In genomic region chr11:65497141-65498041, GRCh38 we compare ENCODE assay signal across 8 cellular contexts. TPM values are rescaled to one million over a fixed set of nuclear protein-coding genes. Genes with fewer than 3 reads are reported as not detected.
DNase-seq lines count a peak whose midpoint lies in the region; ATAC-seq lines count a peak whose summit lies in the region.

No MANE protein-coding gene starts in this region.

- DNase-seq in CMK (ENCODE audit: low read depth) (peak; percentile 100), HT-29 (ENCODE audit: low spot score) (peak; percentile 100), NK-92 (lab: John Stamatoyannopoulos, UW; ENCODE audit: unreplicated experiment) (peak; percentile 80), mesendoderm (peak; percentile 99)
- DNase-seq in activated CD8-positive, alpha-beta memory T cell treated with anti-CD3 and anti-CD28 coated beads for 1 hour (ENCODE audit: extremely low read depth in 1 of 2, low read depth in 1 of 2) = peak; percentile 94 to 98
- peak; percentile 95 to 96 (median 96) for DNase-seq in effector memory CD4-positive, alpha-beta T cell
- peak; percentile 99 for DNase-seq in stimulated activated CD8-positive, alpha-beta memory T cell treated with anti-CD3 and anti-CD28 coated beads, Interleukin-12 subunit alpha, Interleukin-12 subunit beta, amount 100 ng/mL, for 4 hours (ENCODE audit: low read depth)

- H3K79me1 ChIP-seq in mesendoderm (ENCODE audit: low read length) = peaks cover 5% of the 10 kb centered on the region

- H3K4ac ChIP-seq in mesendoderm (ENCODE audit: low read depth, low read length) = peak overlapping the region; percentile 100

- peak overlapping the region; percentile 97 for H2AK5ac ChIP-seq in mesendoderm (ENCODE audit: low read length)

- no CpG with 5 or more reads among the region's 61 CpGs for WGBS in mesendoderm (ENCODE audit: extremely low coverage, insufficient coverage, low lambda C conversion rate)

- H3K79me2 ChIP-seq in mesendoderm (ENCODE audit: control insufficient read depth, insufficient read depth, low read length) = peaks cover 27% of the 10 kb centered on the region

- H3K27me3 ChIP-seq in effector memory CD4-positive, alpha-beta T cell (replicated peaks; ENCODE audit: control insufficient read depth, insufficient read depth, low read length, poor library complexity, severe bottlenecking) = no peaks in the 10 kb centered on the region
- H3K27me3 ChIP-seq in mesendoderm (ENCODE audit: insufficient read depth, low read length, poor library complexity) = no peaks in the 10 kb centered on the region

- H2BK15ac ChIP-seq in mesendoderm (replicated peaks; ENCODE audit: low read depth) = peak overlapping the region; percentile 27

- peak overlapping the region; percentile 96 for H2BK5ac ChIP-seq in mesendoderm (ENCODE audit: low read length)

- ATAC-seq in GM21360 (IDR thresholded peaks at IDR 0.05; ENCODE audit: unreplicated experiment) = peak; percentile 54

- H3K9ac ChIP-seq in mesendoderm (ENCODE audit: low read length) = peak overlapping the region; percentile 98

- peak overlapping the region; percentile 100 for H3K18ac ChIP-seq in mesendoderm (ENCODE audit: low read length)

- peak overlapping the region; percentile 36 for H4K5ac ChIP-seq in mesendoderm (ENCODE audit: low read length)

- peak overlapping the region; percentile 99 for H4K8ac ChIP-seq in mesendoderm (ENCODE audit: low read depth, low read length)

- H3K36me3 ChIP-seq in effector memory CD4-positive, alpha-beta T cell (ENCODE audit: control insufficient read depth, insufficient read depth, low read length) = peaks cover 22% of the 10 kb centered on the region
- no peaks in the 10 kb centered on the region for H3K36me3 ChIP-seq in mesendoderm (ENCODE audit: control insufficient read depth, insufficient read depth, low read length)

- peak overlapping the region; percentile 85 for H3K4me3 ChIP-seq in effector memory CD4-positive, alpha-beta T cell (ENCODE audit: insufficient read depth, low read depth, low read length, poor library complexity, severe bottlenecking)
- H3K4me3 ChIP-seq in mesendoderm (ENCODE audit: low read length) = peak overlapping the region; percentile 57

- no peaks in the 10 kb centered on the region for H3K9me3 ChIP-seq in effector memory CD4-positive, alpha-beta T cell (ENCODE audit: control insufficient read depth, low read length)

- peak overlapping the region; percentile 99 for H3K4me2 ChIP-seq in mesendoderm (ENCODE audit: low read length)

- peak overlapping the region; percentile 99 for H3K56ac ChIP-seq in mesendoderm (ENCODE audit: low read length)

- H3K4me1 ChIP-seq in effector memory CD4-positive, alpha-beta T cell (ENCODE audit: control insufficient read depth, insufficient read depth, low read length, poor library complexity, severe bottlenecking) = peaks cover 12% of the 10 kb centered on the region
- H3K4me1 ChIP-seq in mesendoderm (ENCODE audit: control insufficient read depth, low read depth, low read length) = peaks cover 12% of the 10 kb centered on the region

- H3K27ac ChIP-seq in effector memory CD4-positive, alpha-beta T cell (ENCODE audit: insufficient read depth, low read length, poor library complexity, severe bottlenecking) = peak overlapping the region; percentile 98
- peak overlapping the region; percentile 99 for H3K27ac ChIP-seq in mesendoderm (ENCODE audit: low read depth, low read length)

- H2BK120ac ChIP-seq in mesendoderm (ENCODE audit: low read depth, low read length) = peak overlapping the region; percentile 98

- H3K23ac ChIP-seq in mesendoderm (ENCODE audit: low read length) = peak overlapping the region; percentile 99

RNA-seq across cellular contexts. Expression of gene MALAT1, which starts 1.5 kb away (rescaled TPM):
- total RNA-seq in HT-29 (2014; rRNA removed; shearing (Covaris generic)) = 1,827 and 2,040 TPM in 2 replicates
- 112 TPM for polyA plus RNA-seq in mesendoderm (2013, experiment 1 of 2)
- polyA plus RNA-seq in mesendoderm (2013, experiment 2 of 2) = 116 TPM

RNA-seq across cellular contexts. Expression of gene SCYL1, which starts 27.5 kb away (rescaled TPM):
- total RNA-seq in HT-29 (2014; rRNA removed; shearing (Covaris generic)) = 177 and 182 TPM in 2 replicates
- polyA plus RNA-seq in mesendoderm (2013, experiment 1 of 2) = 50.0 TPM
- 51.8 TPM for polyA plus RNA-seq in mesendoderm (2013, experiment 2 of 2)

Comparison
In these comparisons a context has a peak if more than half of its experiments do, and no peak if none do; other contexts are left out.
1. Peak in every context shown above with its lines: DNase-seq, ATAC-seq, H3K4me3 ChIP-seq and H3K27ac ChIP-seq.